Comparison of ENCODE assay signal across 22 cellular contexts in the genomic region with DNA sequence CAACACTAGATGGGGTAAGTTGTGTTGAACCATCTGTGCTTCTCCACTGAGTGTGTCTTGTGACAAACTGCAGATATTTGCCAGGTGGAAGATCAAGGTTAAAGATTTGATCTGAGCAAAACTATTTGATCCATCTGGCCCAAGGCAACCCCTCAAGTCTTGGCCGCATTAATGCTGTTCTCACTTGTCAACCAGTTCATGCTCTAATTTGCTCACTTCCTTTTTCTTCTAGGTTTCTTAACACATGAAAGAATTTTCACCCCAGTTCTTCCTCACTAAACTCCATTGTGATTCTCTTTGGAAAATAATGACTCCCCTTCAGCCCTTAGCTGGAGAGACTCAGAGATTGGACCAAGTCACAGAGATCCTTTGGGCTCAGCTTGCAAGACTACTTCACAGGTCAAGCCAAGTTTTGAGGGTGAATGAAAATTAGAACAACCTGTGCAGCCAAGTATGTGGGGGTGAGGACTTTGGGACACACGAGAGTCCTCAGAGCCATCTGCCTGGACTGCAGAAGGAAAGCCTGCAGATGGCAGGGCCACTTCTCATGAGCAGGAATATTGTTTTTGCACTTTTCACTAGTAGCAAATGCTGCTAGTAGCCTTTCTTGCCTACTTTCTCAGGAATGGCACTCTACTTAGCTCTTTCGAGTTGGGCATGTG.
"Had no signal": no experiment of that assay in that cellular context is flagged by ENCODE, and none has a peak within 500 bp of the region (broad histone marks: within the 10 kb centered on the region; RNA-seq: fewer than 3 reads in every experiment).

No MANE protein-coding gene starts in this region.

- H3K27ac ChIP-seq: coronary artery, esophagus squamous epithelium, heart right ventricle, prostate gland, spleen, thyroid gland, upper lobe of right lung had no signal

- H3K36me3 Mint-ChIP-seq: memory B cell; natural killer cell treated with Interleukin-12 subunit alpha and Interleukin-12 subunit beta and Interleukin-15 and Interleukin-18, amount 100 ng/mL, for 72 hours had no signal

- H3K27me3 ChIP-seq: esophagus squamous epithelium, spleen, thyroid gland, upper lobe of right lung had no signal

- H3K4me3 Mint-ChIP-seq: activated CD4-positive, alpha-beta memory T cell treated with anti-CD3 and anti-CD28 coated beads, Interleukin-2, amount 10 ng/mL, durations not matched to agents 7 days and 5 days; activated naive CD8-positive, alpha-beta T cell treated with anti-CD3 and anti-CD28 coated beads, Interleukin-2, amount 50 U/mL, for 24 hours; endodermal cell; memory B cell; natural killer cell treated with Interleukin-12 subunit alpha and Interleukin-12 subunit beta and Interleukin-15 and Interleukin-18, amount 100 ng/mL, for 72 hours had no signal

- DNase-seq: activated CD4-positive, alpha-beta memory T cell treated with anti-CD3 and anti-CD28 coated beads, Interleukin-2, amount 10 ng/mL, durations not matched to agents 7 days and 5 days; activated CD4-positive, alpha-beta T cell treated with anti-CD3 and anti-CD28 coated beads for 48 hours; activated CD4-positive, CD25-positive, alpha-beta regulatory T cell; activated effector memory CD4-positive, alpha-beta T cell treated with anti-CD3 and anti-CD28 coated beads, Interleukin-2, amount 50 U/mL, for 16 hours; activated naive CD4-positive, alpha-beta T cell treated with anti-CD3 and anti-CD28 coated beads, Interleukin-2, amount 50 U/mL, for 16 hours; activated naive CD8-positive, alpha-beta T cell treated with anti-CD3 and anti-CD28 coated beads, Interleukin-2, amount 50 U/mL, for 24 hours; cerebellar nuclear complex; endodermal cell; esophagus squamous epithelium; heart right ventricle; islet precursor cell; left cardiac atrium; spleen; stimulated activated CD4-positive, alpha-beta T cell treated with anti-CD3 and anti-CD28 coated beads, Interleukin-4, amount 100 ng/mL, for 1 hour; stimulated activated naive CD8-positive, alpha-beta T cell treated with anti-CD3 and anti-CD28 coated beads, Interleukin-15, Interleukin-2, amounts not matched to agents 100 U/mL and 50 U/mL, for 24 hours; T1000; thyroid gland; upper lobe of right lung had no signal

- H3K4me1 Mint-ChIP-seq: activated CD4-positive, alpha-beta memory T cell treated with anti-CD3 and anti-CD28 coated beads, Interleukin-2, amount 10 ng/mL, durations not matched to agents 7 days and 5 days; endodermal cell; memory B cell had no signal

- H3K4me3 ChIP-seq: coronary artery, esophagus squamous epithelium, heart right ventricle, prostate gland, spleen, thyroid gland, upper lobe of right lung had no signal

- H3K27me3 Mint-ChIP-seq: activated naive CD8-positive, alpha-beta T cell treated with anti-CD3 and anti-CD28 coated beads, Interleukin-2, amount 50 U/mL, for 24 hours; memory B cell had no signal

- ATAC-seq: activated naive CD8-positive, alpha-beta T cell treated with anti-CD3 and anti-CD28 coated beads, Interleukin-2, amount 50 U/mL, for 24 hours; heart right ventricle; left cardiac atrium; natural killer cell treated with Interleukin-12 subunit alpha and Interleukin-12 subunit beta and Interleukin-15 and Interleukin-18, amount 100 ng/mL, for 72 hours; stimulated activated naive CD8-positive, alpha-beta T cell treated with anti-CD3 and anti-CD28 coated beads, Interleukin-15, Interleukin-2, amounts not matched to agents 100 U/mL and 50 U/mL, for 24 hours; upper lobe of right lung had no signal

- H3K4me1 ChIP-seq: esophagus squamous epithelium, heart right ventricle, prostate gland, spleen, thyroid gland, upper lobe of right lung had no signal

- H3K9me3 ChIP-seq: esophagus squamous epithelium, prostate gland, thyroid gland, upper lobe of right lung had no signal

- H3K27ac Mint-ChIP-seq: activated CD4-positive, alpha-beta memory T cell treated with anti-CD3 and anti-CD28 coated beads, Interleukin-2, amount 10 ng/mL, durations not matched to agents 7 days and 5 days; activated naive CD8-positive, alpha-beta T cell treated with anti-CD3 and anti-CD28 coated beads, Interleukin-2, amount 50 U/mL, for 24 hours; endodermal cell; memory B cell; natural killer cell treated with Interleukin-12 subunit alpha and Interleukin-12 subunit beta and Interleukin-15 and Interleukin-18, amount 100 ng/mL, for 72 hours had no signal

- H3K9me3 Mint-ChIP-seq: activated CD4-positive, alpha-beta memory T cell treated with anti-CD3 and anti-CD28 coated beads, Interleukin-2, amount 10 ng/mL, durations not matched to agents 7 days and 5 days; activated naive CD8-positive, alpha-beta T cell treated with anti-CD3 and anti-CD28 coated beads, Interleukin-2, amount 50 U/mL, for 24 hours; endodermal cell; natural killer cell treated with Interleukin-12 subunit alpha and Interleukin-12 subunit beta and Interleukin-15 and Interleukin-18, amount 100 ng/mL, for 72 hours had no signal

- H3K36me3 ChIP-seq: esophagus squamous epithelium, heart right ventricle, prostate gland, spleen, thyroid gland, upper lobe of right lung had no signal
